In the genomic region with DNA sequence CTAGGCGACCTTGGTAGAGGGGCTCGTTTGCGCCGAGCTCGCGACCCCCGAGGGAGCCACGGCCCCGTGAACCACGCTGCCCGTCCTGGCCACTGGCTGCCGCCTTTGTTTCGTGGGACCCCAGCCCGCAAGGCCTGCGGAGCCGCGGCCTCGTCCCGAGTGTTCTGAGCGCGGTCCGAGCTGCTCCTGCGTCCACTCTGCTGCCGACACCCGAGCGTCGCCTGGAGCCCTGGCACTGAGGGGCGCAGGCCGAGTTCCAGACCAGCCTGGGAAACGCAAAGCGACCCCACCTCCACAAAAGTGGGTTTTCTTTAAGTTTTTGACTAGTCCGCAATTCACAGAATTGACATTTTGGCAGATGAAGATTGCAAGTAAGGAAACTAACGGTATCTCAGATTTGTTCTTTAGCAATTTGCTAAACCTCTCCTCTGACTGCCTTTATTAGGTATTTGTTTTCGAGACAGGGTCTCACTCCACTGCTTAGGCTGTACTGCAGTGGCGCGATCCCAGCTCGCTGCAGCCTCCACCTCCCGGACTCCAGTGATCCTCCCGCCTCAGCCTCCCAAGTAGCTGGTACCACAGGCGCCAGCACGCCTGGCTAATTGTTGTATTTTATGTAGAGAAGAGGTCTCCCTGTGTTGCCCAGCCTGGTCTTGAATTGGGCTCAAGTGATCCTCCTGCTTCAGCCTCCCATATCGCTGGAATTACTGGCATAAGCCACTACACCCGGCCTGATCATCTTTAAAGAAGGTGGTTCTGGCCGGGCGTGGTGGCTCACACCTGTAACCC, we compare ENCODE assay signal across 8 cellular contexts. TPM values are rescaled to one million over a fixed set of nuclear protein-coding genes. Genes with fewer than 3 reads are reported as not detected.
DNase-seq lines count a peak whose midpoint lies in the region; ATAC-seq and TF ChIP-seq lines count a peak whose summit lies in the region.

No MANE protein-coding gene starts in this region.

- H3K4me3 Mint-ChIP-seq in glutamatergic neuron (ENCODE audit: unreplicated experiment): peak overlapping the region; percentile 88

- H3K4me1 ChIP-seq in skeletal muscle tissue (ENCODE audit: control insufficient read depth in 3 of 3, insufficient read depth in 3 of 3, low read length in 3 of 3): peaks cover 30 to 40% (median 34%) of the 10 kb centered on the region in 3 donors

- H3K4me3 ChIP-seq in WERI-Rb-1 (ENCODE audit: low read depth, low read length) (peak overlapping the region; percentile 55), skeletal muscle tissue (ENCODE audit: low read length in 3 of 3) (peak overlapping the region; percentile 38 to 91 (median 67))

- H3K36me3 ChIP-seq in WERI-Rb-1 (peaks cover 28% of the 10 kb centered on the region), skeletal muscle tissue (ENCODE audit: control insufficient read depth in 3 of 3, insufficient read depth in 3 of 3, low read length in 3 of 3) (peaks cover 6 to 8% (median 7%) of the 10 kb centered on the region in 3 donors)

- peaks cover 10% of the 10 kb centered on the region for H3K9me3 Mint-ChIP-seq in glutamatergic neuron (ENCODE audit: unreplicated experiment)

- TF ChIP-seq CTCF in WERI-Rb-1 (IDR thresholded peaks at IDR 0.05; ENCODE audit: low read depth, low read length) (no peak), glutamatergic neuron (IDR thresholded peaks at IDR 0.05; ENCODE audit: partially characterized antibody, unreplicated experiment) (no peak)

- H3K27ac ChIP-seq in WERI-Rb-1 (peak overlapping the region; percentile 69), skeletal muscle tissue (ENCODE audit: low read depth, low read length) (peak overlapping the region; percentile 100)

- DNase-seq in WERI-Rb-1 (no peak), glutamatergic neuron (peak; percentile 58), KG1 (lab: John Stamatoyannopoulos, UW) (no peak), superior temporal gyrus (ENCODE audit: extremely low spot score) (no peak)

- peaks cover 4% of the 10 kb centered on the region for H3K4me1 Mint-ChIP-seq in glutamatergic neuron (ENCODE audit: low read depth, unreplicated experiment)

- H3K9ac ChIP-seq in skeletal muscle tissue (ENCODE audit: low read depth in 1 of 3, low read length in 3 of 3): peak overlapping the region; percentile 65 to 77 (median 70)

- H3K36me3 Mint-ChIP-seq in glutamatergic neuron (ENCODE audit: unreplicated experiment): peaks cover 9% of the 10 kb centered on the region

- ATAC-seq in GM21526 (IDR thresholded peaks at IDR 0.05; ENCODE audit: low FRiP score, unreplicated experiment) (peak; percentile 1), HG02571 (IDR thresholded peaks at IDR 0.05; ENCODE audit: unreplicated experiment) (no peak), HG03520 (IDR thresholded peaks at IDR 0.05; ENCODE audit: unreplicated experiment) (no peak)

- H3K9me3 ChIP-seq in WERI-Rb-1 (ENCODE audit: severe bottlenecking): no peaks in the 10 kb centered on the region
- no peaks in the 10 kb centered on the region for H3K9me3 ChIP-seq in skeletal muscle tissue (ENCODE audit: control insufficient read depth in 3 of 3, low read length in 3 of 3)

- H3K27ac Mint-ChIP-seq in glutamatergic neuron (ENCODE audit: unreplicated experiment): peak overlapping the region; percentile 38

- peaks cover 11% of the 10 kb centered on the region for H3K27me3 Mint-ChIP-seq in glutamatergic neuron (ENCODE audit: unreplicated experiment)

- no peaks in the 10 kb centered on the region for H3K27me3 ChIP-seq in WERI-Rb-1 (ENCODE audit: insufficient read depth, low read depth, severe bottlenecking)
- no peaks in the 10 kb centered on the region for H3K27me3 ChIP-seq in skeletal muscle tissue (ENCODE audit: control insufficient read depth in 3 of 3, insufficient read depth in 3 of 3, low read length in 3 of 3)

RNA-seq across cellular contexts. Expression of gene RNH1, which starts 0.9 kb away (rescaled TPM):
- total RNA-seq in glutamatergic neuron (ENCODE audit: unreplicated experiment) (85.9 TPM), skeletal muscle tissue (84.5 TPM)

RNA-seq across cellular contexts. Expression of gene HRAS, which starts 27.5 kb away (rescaled TPM):
- total RNA-seq in glutamatergic neuron (ENCODE audit: unreplicated experiment) (140 TPM), skeletal muscle tissue (63.2 TPM)

RNA-seq across cellular contexts. Expression of gene LRRC56, which starts 29.4 kb away (rescaled TPM):
- total RNA-seq in glutamatergic neuron (ENCODE audit: unreplicated experiment) (2.6 TPM), skeletal muscle tissue (under 0.01 TPM)

RNA-seq across cellular contexts. Expression of gene LMNTD2, which starts 52.6 kb away (rescaled TPM):
- total RNA-seq in glutamatergic neuron (ENCODE audit: unreplicated experiment) (2.3 TPM), skeletal muscle tissue (under 0.01 TPM)

RNA-seq across cellular contexts. Expression of gene RASSF7, which starts 52.8 kb away (rescaled TPM):
- total RNA-seq in glutamatergic neuron (ENCODE audit: unreplicated experiment) (9.4 TPM), skeletal muscle tissue (0.52 TPM)
